8 cellular contexts compared by ENCODE assay signal in genomic region chr19:58227964-58228583, GRCh38. TPM values are rescaled to one million over a fixed set of nuclear protein-coding genes. Genes with fewer than 3 reads are reported as not detected.
DNase-seq lines count a peak whose midpoint lies in the region; ATAC-seq, FAIRE-seq and TF ChIP-seq lines count a peak whose summit lies in the region.

No MANE protein-coding gene starts in this region.

- H3K4me1 ChIP-seq in body of pancreas (peaks cover 14% of the 10 kb centered on the region), liver (ENCODE audit: control insufficient read depth in 4 of 4, insufficient read depth in 4 of 4, low read length in 3 of 4) (peaks cover 0 to 9% (median 5%) of the 10 kb centered on the region in 4 donors), tibial artery (peaks cover 0 to 19% (median 11%) of the 10 kb centered on the region in 4 donors)

- H3K27ac ChIP-seq in body of pancreas (peak overlapping the region in 2 of 4 donors; percentile 60 to 79), liver (ENCODE audit: low read depth in 1 of 2, low read length in 2 of 2) (peak overlapping the region; percentile 39 to 53), tibial artery (peak overlapping the region; percentile 79 to 87)

- peaks cover 3 to 4% of the 10 kb centered on the region in 2 donors for H3K36me3 ChIP-seq in body of pancreas (replicated peaks in 1 of 2; ENCODE audit: insufficient read depth in 1 of 2, low read depth in 2 of 2)
- peaks cover 2 to 27% (median 18%) of the 10 kb centered on the region in 4 donors for H3K36me3 ChIP-seq in liver (ENCODE audit: control insufficient read depth in 4 of 4, insufficient read depth in 3 of 4, low read depth in 1 of 4, low read length in 3 of 4)
- peaks cover 34 to 37% (median 36%) of the 10 kb centered on the region in 3 donors for H3K36me3 ChIP-seq in tibial artery

- H3K9me3 ChIP-seq in body of pancreas (peaks cover 0 to 31% (median 2%) of the 10 kb centered on the region in 3 donors), liver (ENCODE audit: control insufficient read depth in 4 of 4, low read length in 3 of 4) (peaks cover 28 to 61% (median 34%) of the 10 kb centered on the region in 4 donors), tibial artery (peaks cover 0 to 86% (median 32%) of the 10 kb centered on the region in 3 donors)

- H3K4me3 ChIP-seq in body of pancreas (peak overlapping the region; percentile 37 to 93), liver (ENCODE audit: low read depth in 1 of 3, low read length in 3 of 3) (peak overlapping the region; percentile 72 to 86 (median 83)), tibial artery (peak overlapping the region; percentile 82 to 90)

- TF ChIP-seq POLR2A in body of pancreas (IDR thresholded peaks at IDR 0.05): no peak

- DNase-seq in DMS79 (lab: John Stamatoyannopoulos, UW) (peak; percentile 11), HTR-8/SVneo (ENCODE audit: insufficient read length, low spot score) (peak; percentile 13), body of pancreas (peak in 1 of 4 donors; percentile 4), tibial artery (no peak), activated gamma-delta T cell treated with Interleukin-2 at 50 U/mL for 16 hours (no peak), H4 (ENCODE audit: low spot score) (no peak)

- WGBS in body of pancreas, 2 donors: 4 to 6% methylated on average over 17 to 23 of the region's 23 CpGs
- 9% methylated on average over 23 of the region's 23 CpGs for WGBS in liver

- TF ChIP-seq RAD21 in liver (IDR thresholded peaks at IDR 0.05): no peak

- H3K27me3 ChIP-seq in body of pancreas (no peaks in the 10 kb centered on the region), liver (ENCODE audit: control insufficient read depth in 4 of 4, insufficient read depth in 4 of 4, low read length in 3 of 4) (no peaks in the 10 kb centered on the region), tibial artery (no peaks in the 10 kb centered on the region)

- H3K9ac ChIP-seq in liver (ENCODE audit: low read depth in 1 of 2, low read length in 2 of 2): no peak overlapping the region

- peak; percentile 45 for ATAC-seq in body of pancreas
- no peak for ATAC-seq in SK-N-SH treated with all-trans-retinoic acid at 6 μM for 48 hours

- FAIRE-seq in HTR-8/SVneo (lab: Jason Lieb, UNC): no peak

- intact Hi-C loops in body of pancreas (cut with DNase I): no loop called here
- intact Hi-C loops in tibial artery (cut with DNase I; ENCODE audit: low total_unique reads): no loop called here

- TF ChIP-seq CTCF in body of pancreas (IDR thresholded peaks at IDR 0.05) (no peak), liver (IDR thresholded peaks at IDR 0.05; ENCODE audit: low read depth, low read length, missing input control) (no peak), tibial artery (IDR thresholded peaks at IDR 0.05) (no peak)

TF ChIP-seq in liver, 16 proteins besides CTCF, POLR2A, EP300 and RAD21 (continues in another document):
- TF ChIP-seq RXRA (IDR thresholded peaks at IDR 0.05) (no peak), MAX (IDR thresholded peaks at IDR 0.05) (no peak), YY1 (IDR thresholded peaks at IDR 0.05) (no peak), SP1 (IDR thresholded peaks at IDR 0.05) (no peak), REST (IDR thresholded peaks at IDR 0.05) (no peak), HNF4G (IDR thresholded peaks at IDR 0.05) (no peak)

TF ChIP-seq in SK-N-SH treated with all-trans-retinoic acid at 6 μM for 48 hours, 23 proteins besides CTCF, POLR2A, EP300 and RAD21:
- TF ChIP-seq OSR1 (CRISPR knock-in tag; IDR thresholded peaks at IDR 0.05) (no peak), ESRRG (CRISPR knock-in tag; IDR thresholded peaks at IDR 0.05) (no peak), CREB5 (CRISPR knock-in tag; IDR thresholded peaks at IDR 0.05; ENCODE audit: low read depth) (no peak), RARB (CRISPR knock-in tag; IDR thresholded peaks at IDR 0.05) (no peak), CSRNP3 (CRISPR knock-in tag; IDR thresholded peaks at IDR 0.05) (no peak), TSHZ2 (CRISPR knock-in tag; IDR thresholded peaks at IDR 0.05) (no peak), ZC3H10 (CRISPR knock-in tag; IDR thresholded peaks at IDR 0.05) (no peak), GLIS3 (CRISPR knock-in tag; IDR thresholded peaks at IDR 0.05) (no peak), TOX (CRISPR knock-in tag; IDR thresholded peaks at IDR 0.05; ENCODE audit: borderline replicate concordance) (no peak)
TF ChIP-seq in SK-N-SH treated with all-trans-retinoic acid at 6 μM for 48 hours: peak in this region for 0.

RNA-seq across cellular contexts. Expression of gene ZNF544, which starts 0.6 kb away (rescaled TPM):
- 10 to 100 TPM in 1 of 2 donors, 1 to 10 TPM in 1; 9.9 to 17.1 TPM for total RNA-seq in body of pancreas
- total RNA-seq in liver: 10 to 100 TPM; 14.9 to 25.2 TPM
- 1 to 10 TPM; 2.5 to 7.7 TPM for polyA plus RNA-seq in liver
- total RNA-seq in H4 (2014; rRNA removed; shearing (Covaris generic)): 0.02 and 0.08 TPM in 2 replicates

RNA-seq across cellular contexts. Expression of gene ZNF274, which starts 45.2 kb away (rescaled TPM):
- total RNA-seq in body of pancreas (10 to 100 TPM; 15.6 to 31.6 TPM), liver (10 to 100 TPM; 12.8 to 18.2 TPM)
- 10 to 100 TPM in 1 of 2 donors, 1 to 10 TPM in 1; 5.7 to 10.9 TPM for polyA plus RNA-seq in liver
- total RNA-seq in H4 (2014; rRNA removed; shearing (Covaris generic)): 14.5 and 22.8 TPM in 2 replicates

RNA-seq across cellular contexts. Expression of gene ZNF8, which starts 50.7 kb away (rescaled TPM):
- total RNA-seq in body of pancreas: 1 to 10 TPM; 3.6 to 4.6 TPM
- 1 to 10 TPM; 2.7 to 4.6 TPM for total RNA-seq in liver
- under 1 TPM; 0.37 to 0.50 TPM for polyA plus RNA-seq in liver
- total RNA-seq in H4 (2014; rRNA removed; shearing (Covaris generic)): 3.1 and 4.3 TPM in 2 replicates

Comparison
In these comparisons a context has a peak if more than half of its experiments do, and no peak if none do; other contexts are left out.
1. DNase-seq: peak in DMS79 (single experiment) and HTR-8/SVneo (single experiment); none in tibial artery (0 of 2), activated gamma-delta T cell treated with Interleukin-2 at 50 U/mL for 16 hours (single experiment) and H4 (single experiment).
2. RNA of gene ZNF544, which starts 0.6 kb away (total RNA-seq): 14.9 to 25.2 TPM in liver and 9.9 to 17.1 TPM in body of pancreas; 0.02 to 0.08 TPM in H4; every median in the first group is over 10 times any median in the second.
3. Peak in every context shown above with its lines, with median percentiles within 50 percentile points of each other: H3K4me3 ChIP-seq.